ENCODE assay signal across 1 cellular context in genomic region chr19:5260381-5260967, GRCh38.
TF ChIP-seq lines count a peak whose summit lies in the region.

No MANE protein-coding gene starts in this region.

TF ChIP-seq in HCT116, 20 proteins besides CTCF, POLR2A, EP300 and RAD21:
- TF ChIP-seq SRF (IDR thresholded peaks at IDR 0.05; ENCODE audit: low read depth): no peak
- TF ChIP-seq ELF1 (IDR thresholded peaks at IDR 0.05; ENCODE audit: borderline replicate concordance, low read depth): no peak
- TF ChIP-seq ATF3 (IDR thresholded peaks at IDR 0.05): no peak
- TF ChIP-seq POLR2AphosphoS5 (IDR thresholded peaks at IDR 0.05; ENCODE audit: low read depth, low read length): no peak
- no peak for TF ChIP-seq TCF7L2 (IDR thresholded peaks at IDR 0.05; ENCODE audit: borderline replicate concordance, extremely low read depth, insufficient read depth, insufficient read length)
- no peak for TF ChIP-seq SP1 (IDR thresholded peaks at IDR 0.05; ENCODE audit: low read depth)
- TF ChIP-seq JUND (IDR thresholded peaks at IDR 0.05): no peak
- TF ChIP-seq EZH2phosphoT487 (IDR thresholded peaks at IDR 0.05; ENCODE audit: borderline replicate concordance): no peak
- no peak for TF ChIP-seq SIN3A (IDR thresholded peaks at IDR 0.05; ENCODE audit: low read depth)
- TF ChIP-seq CEBPB (IDR thresholded peaks at IDR 0.05; ENCODE audit: low read depth): no peak
- TF ChIP-seq CBX3 (IDR thresholded peaks at IDR 0.05; ENCODE audit: low read depth): no peak
- no peak for TF ChIP-seq ZFX (IDR thresholded peaks at IDR 0.05)
- TF ChIP-seq, protein P1, sequence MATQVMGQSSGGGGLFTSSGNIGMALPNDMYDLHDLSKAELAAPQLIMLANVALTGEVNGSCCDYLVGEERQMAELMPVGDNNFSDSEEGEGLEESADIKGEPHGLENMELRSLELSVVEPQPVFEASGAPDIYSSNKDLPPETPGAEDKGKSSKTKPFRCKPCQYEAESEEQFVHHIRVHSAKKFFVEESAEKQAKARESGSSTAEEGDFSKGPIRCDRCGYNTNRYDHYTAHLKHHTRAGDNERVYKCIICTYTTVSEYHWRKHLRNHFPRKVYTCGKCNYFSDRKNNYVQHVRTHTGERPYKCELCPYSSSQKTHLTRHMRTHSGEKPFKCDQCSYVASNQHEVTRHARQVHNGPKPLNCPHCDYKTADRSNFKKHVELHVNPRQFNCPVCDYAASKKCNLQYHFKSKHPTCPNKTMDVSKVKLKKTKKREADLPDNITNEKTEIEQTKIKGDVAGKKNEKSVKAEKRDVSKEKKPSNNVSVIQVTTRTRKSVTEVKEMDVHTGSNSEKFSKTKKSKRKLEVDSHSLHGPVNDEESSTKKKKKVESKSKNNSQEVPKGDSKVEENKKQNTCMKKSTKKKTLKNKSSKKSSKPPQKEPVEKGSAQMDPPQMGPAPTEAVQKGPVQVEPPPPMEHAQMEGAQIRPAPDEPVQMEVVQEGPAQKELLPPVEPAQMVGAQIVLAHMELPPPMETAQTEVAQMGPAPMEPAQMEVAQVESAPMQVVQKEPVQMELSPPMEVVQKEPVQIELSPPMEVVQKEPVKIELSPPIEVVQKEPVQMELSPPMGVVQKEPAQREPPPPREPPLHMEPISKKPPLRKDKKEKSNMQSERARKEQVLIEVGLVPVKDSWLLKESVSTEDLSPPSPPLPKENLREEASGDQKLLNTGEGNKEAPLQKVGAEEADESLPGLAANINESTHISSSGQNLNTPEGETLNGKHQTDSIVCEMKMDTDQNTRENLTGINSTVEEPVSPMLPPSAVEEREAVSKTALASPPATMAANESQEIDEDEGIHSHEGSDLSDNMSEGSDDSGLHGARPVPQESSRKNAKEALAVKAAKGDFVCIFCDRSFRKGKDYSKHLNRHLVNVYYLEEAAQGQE (IDR thresholded peaks at IDR 0.05; ENCODE audit: low read depth): no peak
- no peak for TF ChIP-seq EZH2 (IDR thresholded peaks at IDR 0.05)
